Comparison of ENCODE assay signal across 1 cellular context in genomic region chr12:21296751-21297406, GRCh38.
TF ChIP-seq lines count a peak whose summit lies in the region.

No MANE protein-coding gene starts in this region.

TF ChIP-seq in GM12878, 131 proteins besides CTCF, POLR2A, EP300 and RAD21 (continued from another document):
- TF ChIP-seq, protein P1, sequence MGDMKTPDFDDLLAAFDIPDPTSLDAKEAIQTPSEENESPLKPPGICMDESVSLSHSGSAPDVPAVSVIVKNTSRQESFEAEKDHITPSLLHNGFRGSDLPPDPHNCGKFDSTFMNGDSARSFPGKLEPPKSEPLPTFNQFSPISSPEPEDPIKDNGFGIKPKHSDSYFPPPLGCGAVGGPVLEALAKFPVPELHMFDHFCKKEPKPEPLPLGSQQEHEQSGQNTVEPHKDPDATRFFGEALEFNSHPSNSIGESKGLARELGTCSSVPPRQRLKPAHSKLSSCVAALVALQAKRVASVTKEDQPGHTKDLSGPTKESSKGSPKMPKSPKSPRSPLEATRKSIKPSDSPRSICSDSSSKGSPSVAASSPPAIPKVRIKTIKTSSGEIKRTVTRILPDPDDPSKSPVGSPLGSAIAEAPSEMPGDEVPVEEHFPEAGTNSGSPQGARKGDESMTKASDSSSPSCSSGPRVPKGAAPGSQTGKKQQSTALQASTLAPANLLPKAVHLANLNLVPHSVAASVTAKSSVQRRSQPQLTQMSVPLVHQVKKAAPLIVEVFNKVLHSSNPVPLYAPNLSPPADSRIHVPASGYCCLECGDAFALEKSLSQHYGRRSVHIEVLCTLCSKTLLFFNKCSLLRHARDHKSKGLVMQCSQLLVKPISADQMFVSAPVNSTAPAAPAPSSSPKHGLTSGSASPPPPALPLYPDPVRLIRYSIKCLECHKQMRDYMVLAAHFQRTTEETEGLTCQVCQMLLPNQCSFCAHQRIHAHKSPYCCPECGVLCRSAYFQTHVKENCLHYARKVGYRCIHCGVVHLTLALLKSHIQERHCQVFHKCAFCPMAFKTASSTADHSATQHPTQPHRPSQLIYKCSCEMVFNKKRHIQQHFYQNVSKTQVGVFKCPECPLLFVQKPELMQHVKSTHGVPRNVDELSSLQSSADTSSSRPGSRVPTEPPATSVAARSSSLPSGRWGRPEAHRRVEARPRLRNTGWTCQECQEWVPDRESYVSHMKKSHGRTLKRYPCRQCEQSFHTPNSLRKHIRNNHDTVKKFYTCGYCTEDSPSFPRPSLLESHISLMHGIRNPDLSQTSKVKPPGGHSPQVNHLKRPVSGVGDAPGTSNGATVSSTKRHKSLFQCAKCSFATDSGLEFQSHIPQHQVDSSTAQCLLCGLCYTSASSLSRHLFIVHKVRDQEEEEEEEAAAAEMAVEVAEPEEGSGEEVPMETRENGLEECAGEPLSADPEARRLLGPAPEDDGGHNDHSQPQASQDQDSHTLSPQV (IDR thresholded peaks at IDR 0.05), result no peak
